3 cellular contexts compared by ENCODE assay signal in the genomic region with DNA sequence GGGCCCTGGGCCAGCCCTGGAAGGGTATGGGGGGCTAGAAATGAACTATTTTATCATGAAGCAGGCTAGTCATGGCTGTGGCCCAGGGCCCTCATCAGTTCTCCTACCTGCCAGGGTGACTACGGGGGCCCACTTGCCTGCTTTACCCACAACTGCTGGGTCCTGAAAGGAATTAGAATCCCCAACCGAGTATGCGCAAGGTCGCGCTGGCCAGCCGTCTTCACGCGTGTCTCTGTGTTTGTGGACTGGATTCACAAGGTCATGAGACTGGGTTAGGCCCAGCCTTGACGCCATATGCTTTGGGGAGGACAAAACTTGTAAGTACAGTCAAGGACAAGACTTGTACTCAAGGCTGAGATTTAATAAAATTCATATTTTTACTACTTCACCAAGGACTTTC. TPM values are rescaled to one million over a fixed set of nuclear protein-coding genes. Genes with fewer than 3 reads are reported as not detected.
"Had no signal": no experiment of that assay in that cellular context is flagged by ENCODE, and none has a peak within 500 bp of the region (broad histone marks: within the 10 kb centered on the region; RNA-seq: fewer than 3 reads in every experiment).

No MANE protein-coding gene starts in this region.

RNA-seq across cellular contexts. Expression of a gene that starts 16.8 kb away (rescaled TPM):
- polyA plus RNA-seq: fibroblast of lung, psoas muscle, SK-N-SH had no signal
